ENCODE assay signal across 16 cellular contexts in genomic region chr21:41993744-41994143, GRCh38. TPM values are rescaled to one million over a fixed set of nuclear protein-coding genes. Genes with fewer than 3 reads are reported as not detected.
DNase-seq lines count a peak whose midpoint lies in the region; ATAC-seq and TF ChIP-seq lines count a peak whose summit lies in the region.
"Had no signal": no experiment of that assay in that cellular context is flagged by ENCODE, and none has a peak within 500 bp of the region (broad histone marks: within the 10 kb centered on the region; RNA-seq: fewer than 3 reads in every experiment).

No MANE protein-coding gene starts in this region.

- intact Hi-C loops in left ventricle myocardium superior (cut with micrococcal nuclease) = no loop called here
- intact Hi-C loops in vagina (cut with DNase I) = no loop called here

- H3K4me3 Mint-ChIP-seq in HFFc6 = peak overlapping the region; percentile 43
- H3K4me3 Mint-ChIP-seq: activated naive CD4-positive, alpha-beta T cell treated with anti-CD3 and anti-CD28 coated beads, Interleukin-2, amount 10 ng/mL, durations not matched to agents 7 days and 5 days; immature natural killer cell had no signal

- H3K27me3 Mint-ChIP-seq in HFFc6 (ENCODE audit: insufficient read depth) = peaks cover 2% of the 10 kb centered on the region; the same call in 1 of the 2 replicates
- H3K27me3 Mint-ChIP-seq: activated naive CD4-positive, alpha-beta T cell treated with anti-CD3 and anti-CD28 coated beads, Interleukin-2, amount 10 ng/mL, durations not matched to agents 7 days and 5 days had no signal

- H3K27ac ChIP-seq in vagina = peak overlapping the region; percentile 19
- H3K27ac ChIP-seq: gastrocnemius medialis had no signal

- peak; percentile 90 for ATAC-seq in left ventricle myocardium superior

- peaks cover 10% of the 10 kb centered on the region for H3K4me1 ChIP-seq in vagina
- no peaks in the 10 kb centered on the region for H3K4me1 ChIP-seq in HAP-1

- DNase-seq in HFFc6 (peak; percentile 83), cardiac fibroblast (ENCODE audit: low read depth in 2 of 2) (peak; percentile 74 to 84), left ventricle myocardium superior (no peak), vagina (ENCODE audit: extremely low spot score in 2 of 2) (no peak), HAP-1 (ENCODE audit: low spot score in 2 of 2) (no peak), NOMO-1 treated with dmso at 0.1 percent for 144 hours (lab: John Stamatoyannopoulos, UW; ENCODE audit: unreplicated experiment) (no peak)
- no peak for DNase-seq in stimulated activated CD4-positive, alpha-beta T cell treated with anti-CD3 and anti-CD28 coated beads, Interleukin-12 subunit alpha, Interleukin-12 subunit beta, amount 100 ng/mL, for 4 hours
- DNase-seq: activated CD8-positive, alpha-beta memory T cell treated with anti-CD3 and anti-CD28 coated beads, Interleukin-2, amount 50 U/mL, for 4 hours; activated naive CD4-positive, alpha-beta T cell treated with anti-CD3 and anti-CD28 coated beads, Interleukin-2, amount 10 ng/mL, durations not matched to agents 7 days and 5 days; COR-L47; gastrocnemius medialis; GF-D8; immature natural killer cell; NCI-H1048; stimulated activated CD4-positive, alpha-beta T cell treated with anti-CD3 and anti-CD28 coated beads, Interleukin-2, amount 100 ng/mL, for 48 hours; SW 1271 had no signal

- peaks cover 20% of the 10 kb centered on the region for H3K9me3 Mint-ChIP-seq in HFFc6
- H3K9me3 Mint-ChIP-seq: immature natural killer cell had no signal

- peaks cover 71% of the 10 kb centered on the region for H3K36me3 Mint-ChIP-seq in HFFc6 (ENCODE audit: low read depth)

- no peak overlapping the region for H3K4me3 ChIP-seq in cardiac fibroblast (replicated peaks in 1 of 2; ENCODE audit: low read depth in 2 of 2, low read length in 2 of 2)
- H3K4me3 ChIP-seq in vagina = no peak overlapping the region
- no peak overlapping the region for H3K4me3 ChIP-seq in HAP-1
- H3K4me3 ChIP-seq: gastrocnemius medialis had no signal

- H3K27me3 ChIP-seq in vagina = no peaks in the 10 kb centered on the region
- no peaks in the 10 kb centered on the region for H3K27me3 ChIP-seq in HAP-1 (ENCODE audit: low read depth)
- H3K27me3 ChIP-seq: gastrocnemius medialis had no signal

- TF ChIP-seq CTCF in HFFc6 (IDR thresholded peaks at IDR 0.05) = no peak
- no peak for TF ChIP-seq CTCF in cardiac fibroblast (IDR thresholded peaks at IDR 0.05; ENCODE audit: low read depth, low read length)
- no peak for TF ChIP-seq CTCF in vagina (IDR thresholded peaks at IDR 0.05)

- peaks cover 0 to 17% of the 10 kb centered on the region in 2 donors for H3K36me3 ChIP-seq in vagina
- peaks cover 38% of the 10 kb centered on the region for H3K36me3 ChIP-seq in HAP-1 (replicated peaks)

- peaks cover 35% of the 10 kb centered on the region for H3K4me1 Mint-ChIP-seq in HFFc6 (ENCODE audit: low read depth)
- H3K4me1 Mint-ChIP-seq: activated naive CD4-positive, alpha-beta T cell treated with anti-CD3 and anti-CD28 coated beads, Interleukin-2, amount 10 ng/mL, durations not matched to agents 7 days and 5 days; immature natural killer cell had no signal

- H3K9me3 ChIP-seq in vagina (no peaks in the 10 kb centered on the region), HAP-1 (peaks cover 9% of the 10 kb centered on the region; the same call in 1 of the 2 replicates)
- H3K9me3 ChIP-seq: gastrocnemius medialis had no signal

- H3K27ac Mint-ChIP-seq in HFFc6 = peak overlapping the region; percentile 78
- H3K27ac Mint-ChIP-seq: activated naive CD4-positive, alpha-beta T cell treated with anti-CD3 and anti-CD28 coated beads, Interleukin-2, amount 10 ng/mL, durations not matched to agents 7 days and 5 days; immature natural killer cell had no signal

- TF ChIP-seq POLR2A in vagina (IDR thresholded peaks at IDR 0.05) = no peak

- in situ Hi-C loops in HAP-1 (cut with MboI; ENCODE audit: low sequenced_read_pairs) = no loop called here

RNA-seq across cellular contexts. Expression of gene ZBTB21, which starts 16.4 kb away (rescaled TPM):
- total RNA-seq in HFFc6 (2021; fragmentation: NEBNext Ultra II Directional; extraction: Animal tissue kit (Norgen Biotek cat#: 25700)) = 10 to 100 TPM; 16.6 to 19.5 (median 18.9) TPM
- 6.6 TPM for total RNA-seq in left ventricle myocardium superior
- total RNA-seq in vagina = 16.7 TPM

RNA-seq across cellular contexts. Expression of gene C2CD2, which starts 39.9 kb away (rescaled TPM):
- total RNA-seq in HFFc6 (2021; fragmentation: NEBNext Ultra II Directional; extraction: Animal tissue kit (Norgen Biotek cat#: 25700)) = 10 to 100 TPM; 14.4 to 19.9 (median 17.2) TPM
- 5.2 TPM for total RNA-seq in left ventricle myocardium superior
- 36.1 TPM for total RNA-seq in vagina

Comparison
In these comparisons a context has a peak if more than half of its experiments do, and no peak if none do; other contexts are left out.
1. DNase-seq: peak in HFFc6 (single experiment) and cardiac fibroblast (2 of 2); none in left ventricle myocardium superior (single experiment), vagina (0 of 2), stimulated activated CD4-positive, alpha-beta T cell treated with anti-CD3 and anti-CD28 coated beads, Interleukin-12 subunit alpha, Interleukin-12 subunit beta, amount 100 ng/mL, for 4 hours (single experiment), HAP-1 (0 of 2) and NOMO-1 treated with dmso at 0.1 percent for 144 hours (single experiment).